In the genomic region with DNA sequence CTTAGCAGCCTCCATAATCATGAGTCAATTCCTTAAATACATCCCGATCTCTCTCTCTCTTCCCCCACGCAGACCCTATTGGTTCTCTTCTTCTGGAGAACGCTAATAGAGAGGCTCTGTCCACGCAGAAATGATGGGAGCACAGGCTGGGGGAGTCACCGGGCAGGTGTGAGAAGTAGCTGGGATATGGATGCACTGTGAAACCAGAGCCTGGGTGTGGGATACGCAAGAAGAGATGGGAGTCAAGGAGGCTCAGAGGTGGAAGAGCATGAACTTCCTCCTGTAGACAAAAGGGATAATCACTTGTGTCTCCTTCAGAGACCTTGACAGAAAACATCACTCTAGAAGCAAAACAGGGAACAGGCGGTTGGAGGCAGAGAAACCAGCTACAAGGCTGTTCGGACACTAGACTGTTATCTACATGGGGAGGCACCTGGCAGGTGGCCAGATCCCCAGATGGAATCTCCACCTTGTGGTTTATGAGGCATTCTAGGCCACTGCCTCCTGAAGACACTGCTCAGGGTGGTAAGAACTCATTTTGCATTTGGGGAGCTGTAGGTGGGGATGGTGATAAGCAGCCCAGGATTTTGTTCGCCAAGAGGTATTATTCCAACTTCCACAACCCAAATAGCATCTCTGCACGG, we compare ENCODE assay signal across 11 cellular contexts. TPM values are rescaled to one million over a fixed set of nuclear protein-coding genes. Genes with fewer than 3 reads are reported as not detected.
DNase-seq lines count a peak whose midpoint lies in the region; ATAC-seq, FAIRE-seq and TF ChIP-seq lines count a peak whose summit lies in the region.
"Had no signal": no experiment of that assay in that cellular context is flagged by ENCODE, and none has a peak within 500 bp of the region (broad histone marks: within the 10 kb centered on the region; RNA-seq: fewer than 3 reads in every experiment).

No MANE protein-coding gene starts in this region.

- H3K4me2 ChIP-seq in GM12878 (ENCODE audit: control insufficient read depth, insufficient read depth) = peak overlapping the region; percentile 28; the same call in 1 of the 2 replicates

- FAIRE-seq in GM12878 (lab: Jason Lieb, UNC) = no peak
- FAIRE-seq: D721Med had no signal

- SMC1A ChIA-PET in GM12878 (lab: Charles Lee; ENCODE audit: uncharacterized antibody, unreplicated experiment) = interaction anchor here (0.6 to 16.7 kb wide), 16 partner anchors 9 to 372 kb away, joined by 3 to 397 read pairs (median 4); partner anchors contain the start of genes ISCU and SART3

- no peak overlapping the region for H2AFZ ChIP-seq in GM12878 (ENCODE audit: control insufficient read depth, low read depth, low read length)

- H3K27me3 ChIP-seq in GM12878 (replicated peaks in 1 of 2; ENCODE audit: control insufficient read depth in 2 of 2, insufficient read depth in 2 of 2, low read length in 1 of 2) (no peaks in the 10 kb centered on the region), lower lobe of right lung (ENCODE audit: low read depth) (no peaks in the 10 kb centered on the region)

- BruUV-seq in GM12878 (replicated peaks; lab: Mats Ljungman, UMichigan) = no TSS peak

- CTCF ChIA-PET in GM12878 (lab: Yijun Ruan, JAX) = interaction anchor here (1.1 to 17.2 kb wide), 8 partner anchors 11 to 163 kb away, joined by 3 to 244 read pairs (median 4); partner anchors contain the start of gene ISCU

- H3K9me3 ChIP-seq in GM12878 (replicated peaks; ENCODE audit: control insufficient read depth, insufficient read depth, low read length) (no peaks in the 10 kb centered on the region), lower lobe of right lung (no peaks in the 10 kb centered on the region)

- peak; percentile 11 for DNase-seq in COR-L47 (lab: John Stamatoyannopoulos, UW)
- peak; percentile 84 for DNase-seq in NAMALWA (ENCODE audit: low spot score)
- no peak for DNase-seq in GM12878 (ENCODE audit: low read depth, low spot score)
- DNase-seq in lower lobe of right lung = peak; percentile 52
- DNase-seq in AML-193 (lab: John Stamatoyannopoulos, UW) = no peak
- DNase-seq: stimulated activated CD4-positive, alpha-beta T cell treated with anti-CD3 and anti-CD28 coated beads, Interleukin-4, amount 100 ng/mL, for 4 hours had no signal

- H4K20me1 ChIP-seq in GM12878 (ENCODE audit: control insufficient read depth, insufficient read depth) = no peaks in the 10 kb centered on the region

- no peak for TF ChIP-seq RAD21 in GM12878 (IDR thresholded peaks at IDR 0.05; ENCODE audit: insufficient read depth, low read depth, low read length)

- peaks cover 59% of the 10 kb centered on the region for H3K4me1 ChIP-seq in GM12878 (ENCODE audit: control insufficient read depth, insufficient read depth, low read length)
- peaks cover 78% of the 10 kb centered on the region for H3K4me1 ChIP-seq in lower lobe of right lung

- TF ChIP-seq POLR2A in GM12878 (IDR thresholded peaks at IDR 0.05; ENCODE audit: low read depth, low read length) = no peak
- no peak for TF ChIP-seq POLR2A in GM18505 (IDR thresholded peaks at IDR 0.05; ENCODE audit: borderline replicate concordance, extremely low read depth, insufficient read depth, insufficient read length)

- POLR2A ChIA-PET in GM12878 (lab: Charles Lee) = interaction anchor here (0.6 to 2.4 kb wide), 10 partner anchors 9 to 210 kb away, joined by 3 to 11 read pairs (median 4); partner anchors contain the start of gene ISCU

- RAD21 ChIA-PET in GM12878 (lab: Charles Lee; ENCODE audit: unreplicated experiment) = interaction anchor here (0.6 to 17.3 kb wide), 7 partner anchors 9 to 210 kb away, joined by 3 to 413 read pairs (median 5); partner anchors contain the start of genes ISCU and SART3

- WGBS in GM12878 (ENCODE audit: insufficient coverage, insufficient replicate concordance, low lambda C conversion rate, missing lambda C conversion rate) = 93% methylated on average over 10 of the region's 10 CpGs

- no peak for TF ChIP-seq CTCF in GM12878 (IDR thresholded peaks at IDR 0.05 in 2 of 3, conservative IDR thresholded peaks at IDR 0.05 in 1 of 3; ENCODE audit: control insufficient read depth in 2 of 3, extremely low read depth in 1 of 3, insufficient read depth in 1 of 3, low read depth in 3 of 3, low read length in 3 of 3)
- TF ChIP-seq CTCF in lower lobe of right lung (IDR thresholded peaks at IDR 0.05) = no peak

- H3K9ac ChIP-seq in GM12878 (ENCODE audit: control insufficient read depth, insufficient read depth, low read length) = no peak overlapping the region

- TF ChIP-seq EP300 in GM12878 (IDR thresholded peaks at IDR 0.05; ENCODE audit: borderline replicate concordance in 1 of 2, control insufficient read depth in 1 of 2, low read depth in 2 of 2, low read length in 2 of 2) = no peak

- peaks cover 8% of the 10 kb centered on the region for H3K79me2 ChIP-seq in GM12878 (ENCODE audit: control insufficient read depth, insufficient read depth, low read length)

- in situ Hi-C loops in GM12878 (cut with MboI) = no loop called here

- H3K4me3 ChIP-seq in GM12878 = peak overlapping the region; percentile 22; the same call in 1 of the 2 replicates
- no peak overlapping the region for H3K4me3 ChIP-seq in lower lobe of right lung

- H3K27ac ChIP-seq in GM12878 (ENCODE audit: control insufficient read depth, insufficient read depth) (peak overlapping the region; percentile 45), lower lobe of right lung (no peak overlapping the region)

- peak; percentile 4 for ATAC-seq in GM12878
- ATAC-seq in lower lobe of right lung = no peak
- ATAC-seq in GM18505 (IDR thresholded peaks at IDR 0.05; ENCODE audit: unreplicated experiment) = no peak
- ATAC-seq in GM18502 (IDR thresholded peaks at IDR 0.05; ENCODE audit: poor library complexity, unreplicated experiment) = no peak
- ATAC-seq in HG02870 (IDR thresholded peaks at IDR 0.05; ENCODE audit: unreplicated experiment) = no peak

- H3K36me3 ChIP-seq in GM12878 (ENCODE audit: control insufficient read depth in 2 of 2, insufficient read depth in 2 of 2, low read length in 1 of 2) (peaks cover 5 to 8% of the 10 kb centered on the region in 2 experiments; a peak in 3 of 4 replicates), lower lobe of right lung (peaks cover 5% of the 10 kb centered on the region)

- intact Hi-C loops in GM12878 (cut with micrococcal nuclease; ENCODE audit: unreplicated experiment) = no loop called here
- intact Hi-C loops in lower lobe of right lung (cut with DNase I) = no loop called here

TF ChIP-seq in GM12878, 131 proteins besides CTCF, POLR2A, EP300 and RAD21 (continues in another document):
- TF ChIP-seq BMI1 (IDR thresholded peaks at IDR 0.05; ENCODE audit: borderline replicate concordance) (no peak), ATF2 (IDR thresholded peaks at IDR 0.05; ENCODE audit: low read length) (no peak)

RNA-seq across cellular contexts. Expression of gene SELPLG, which starts 7.2 kb away (rescaled TPM):
- 102 and 112 TPM in 2 replicates for total RNA-seq in GM12878 (2013; cell fraction: nucleolus; rRNA removed)
- total RNA-seq in GM12878 (2014; rRNA removed) (31.4 and 31.5 TPM in 2 replicates), GM12878 (2014; rRNA removed; fragmentation: Illumina TruSeq; extraction: Trizol) (15.2 and 17.0 TPM in 2 replicates), GM12878 (2021) (20.7 and 21.0 TPM in 2 replicates), lower lobe of right lung (59.9 TPM)
- 24.8 TPM for polyA plus RNA-seq in GM12878 (2011; ENCODE audit: low read depth)
- polyA plus RNA-seq in GM12878 (2011; rRNA removed) (10.6 and 24.1 TPM in 2 replicates), GM12878 (2014; fragmentation: Illumina TruSeq; extraction: Trizol) (8.7 and 25.8 TPM in 2 replicates), GM12878 (2014; fragmentation: Nextera tagmentation; extraction: Ambion mirVana) (1 to 10 TPM; 3.2 to 5.3 TPM), GM12878 (2014; rRNA removed) (32.3 and 33.3 TPM in 2 replicates), GM12878 (2016; fragmentation: Nextera tagmentation; extraction: Ambion mirVana) (10 to 100 TPM; 23.6 to 29.5 TPM)
- polyA plus RNA-seq in GM12878 (2011; cell fraction: cytosol; rRNA removed) = 39.6 and 46.7 TPM in 2 replicates
- 17.9 and 23.7 TPM in 2 replicates for polyA plus RNA-seq in GM12878 (2011; cell fraction: nucleus; rRNA removed)
- 44.5 and 45.4 TPM in 2 replicates for polyA plus RNA-seq in GM12878 (2012)
- polyA minus RNA-seq in GM12878 (2011; rRNA and poly(A)+ RNA removed) = 19.2 and 29.2 TPM in 2 replicates
- polyA minus RNA-seq in GM12878 (2011; cell fraction: cytosol; rRNA and poly(A)+ RNA removed) = 4.7 and 6.8 TPM in 2 replicates
- polyA minus RNA-seq in GM12878 (2011; cell fraction: nucleus; rRNA and poly(A)+ RNA removed) = 4.2 and 6.7 TPM in 2 replicates
- total RNA-seq: mesothelial cell of epicardium had no signal

RNA-seq across cellular contexts. Expression of gene TMEM119, which starts 43.0 kb away (rescaled TPM):
- total RNA-seq in GM12878 (2013; cell fraction: nucleolus; rRNA removed) = 0.27 TPM in 1 of 2 replicates, not detected in the other
- total RNA-seq in GM12878 (2014; rRNA removed) (0.05 and 0.11 TPM in 2 replicates), GM12878 (2014; rRNA removed; fragmentation: Illumina TruSeq; extraction: Trizol) (not detected in 2 replicates), GM12878 (2021) (0.44 TPM in 1 of 2 replicates, not detected in the other), lower lobe of right lung (13.4 TPM)
- 0.22 TPM for polyA plus RNA-seq in GM12878 (2011; ENCODE audit: low read depth)
- polyA plus RNA-seq in GM12878 (2011; rRNA removed) (0.23 and 0.29 TPM in 2 replicates), GM12878 (2014; fragmentation: Illumina TruSeq; extraction: Trizol) (not detected in 2 replicates), GM12878 (2014; fragmentation: Nextera tagmentation; extraction: Ambion mirVana) (not detected), GM12878 (2014; rRNA removed) (0.08 TPM in 1 of 2 replicates, not detected in the other), GM12878 (2016; fragmentation: Nextera tagmentation; extraction: Ambion mirVana) (under 1 TPM; 0.15 to 0.19 TPM)
- polyA plus RNA-seq in GM12878 (2011; cell fraction: cytosol; rRNA removed) = 0.19 and 0.35 TPM in 2 replicates
- 0.59 and 0.67 TPM in 2 replicates for polyA plus RNA-seq in GM12878 (2011; cell fraction: nucleus; rRNA removed)
- 0.12 and 0.53 TPM in 2 replicates for polyA plus RNA-seq in GM12878 (2012)
- 0.41 and 0.51 TPM in 2 replicates for polyA minus RNA-seq in GM12878 (2011; rRNA and poly(A)+ RNA removed)
- not detected in 2 replicates for polyA minus RNA-seq in GM12878 (2011; cell fraction: cytosol; rRNA and poly(A)+ RNA removed)
- polyA minus RNA-seq in GM12878 (2011; cell fraction: nucleus; rRNA and poly(A)+ RNA removed) = 0.12 and 0.48 TPM in 2 replicates

Comparison
In these comparisons a context has a peak if more than half of its experiments do, and no peak if none do; other contexts are left out.
1. DNase-seq: peak in COR-L47 (single experiment), NAMALWA (single experiment) and lower lobe of right lung (single experiment); none in GM12878 (single experiment) and AML-193 (0 of 2).
2. RNA of gene TMEM119, which starts 43.0 kb away (total RNA-seq): 13.4 TPM in lower lobe of right lung (single experiment); 0.05 to 0.44 TPM in GM12878; every median in the first group is over 10 times any median in the second.